Comparison of ENCODE assay signal across 9 cellular contexts in the genomic region with DNA sequence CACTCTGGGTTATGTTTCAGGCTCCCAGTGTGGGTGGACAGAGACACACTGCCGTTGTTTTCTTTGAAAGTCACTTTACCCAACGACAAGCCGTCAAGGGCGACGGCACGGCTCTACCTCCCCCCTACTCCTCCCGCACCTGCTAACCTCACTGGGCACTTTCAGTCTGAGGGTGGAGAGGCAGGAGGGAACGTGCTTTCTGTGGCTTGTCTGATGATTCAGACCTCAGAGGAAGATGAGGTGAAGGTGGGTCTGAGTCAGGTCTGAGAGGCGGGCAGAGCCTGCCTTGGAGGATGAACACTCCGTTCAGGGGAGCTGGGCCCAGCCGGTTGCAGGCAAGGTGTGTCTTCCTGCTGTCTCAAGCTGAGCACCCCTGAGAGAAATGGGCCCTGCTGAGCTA.
A peak's percentile ranks its signal among the peaks of the same experiment; 100 is the strongest.
DNase-seq lines count a peak whose midpoint lies in the region; ATAC-seq and TF ChIP-seq lines count a peak whose summit lies in the region.
"Had no signal": no experiment of that assay in that cellular context is flagged by ENCODE, and none has a peak within 500 bp of the region (broad histone marks: within the 10 kb centered on the region; RNA-seq: fewer than 3 reads in every experiment).

No MANE protein-coding gene starts in this region.

- no peaks in the 10 kb centered on the region for H3K9me2 ChIP-seq in Karpas-422 (replicated peaks; ENCODE audit: insufficient read depth, low read length)

- peak overlapping the region; percentile 72 for H3K27ac Mint-ChIP-seq in activated CD4-positive, alpha-beta T cell treated with anti-CD3 and anti-CD28 coated beads for 36 hours
- H3K27ac Mint-ChIP-seq: stimulated activated memory B cell treated with anti-CD40 and anti-IgM and Interleukin-4, amounts not matched to agents 10 μg/mL and 1 μg/mL and 100 μg/mL, for 72 hours had no signal

- H3K4me1 ChIP-seq in spleen (no peaks in the 10 kb centered on the region), Karpas-422 (ENCODE audit: low read length) (no peaks in the 10 kb centered on the region)

- no peaks in the 10 kb centered on the region for H3K79me2 ChIP-seq in Karpas-422 (ENCODE audit: low read length)

- no peak for TF ChIP-seq CTCF in spleen (IDR thresholded peaks at IDR 0.05 in 8 of 11, conservative IDR thresholded peaks at IDR 0.05 in 3 of 11)

- H4K20me1 ChIP-seq in Karpas-422 (ENCODE audit: insufficient read depth, low read depth, low read length), result no peaks in the 10 kb centered on the region

- H2AFZ ChIP-seq in Karpas-422 (ENCODE audit: low read length), result no peak overlapping the region

- DNase-seq in activated CD4-positive, alpha-beta T cell treated with anti-CD3 and anti-CD28 coated beads for 36 hours, result peak; percentile 89
- DNase-seq in activated T-helper 9 cell treated with anti-CD3 and anti-CD28 coated beads, Interleukin-2, amount 50 U/mL, for 16 hours (ENCODE audit: low read depth), result peak; percentile 30
- DNase-seq in spleen, result peak; percentile 69
- DNase-seq in stimulated activated CD8-positive, alpha-beta memory T cell treated with anti-CD3 and anti-CD28 coated beads, Interleukin-7, amount 100 ng/mL, for 48 hours (ENCODE audit: extremely low read depth in 1 of 2, low read depth in 1 of 2), result peak; percentile 61 to 87
- DNase-seq in NCI-H774 (lab: John Stamatoyannopoulos, UW), result no peak
- no peak for DNase-seq in NCI-H345 treated with DMSO at 0.1 percent for 48 hours (lab: John Stamatoyannopoulos, UW; ENCODE audit: unreplicated experiment)
- DNase-seq in Karpas-422, result no peak

- H3K4me3 ChIP-seq in spleen, result no peak overlapping the region
- H3K4me3 ChIP-seq in Karpas-422 (ENCODE audit: low read length), result no peak overlapping the region

- no peak overlapping the region for H3K4me3 Mint-ChIP-seq in activated CD4-positive, alpha-beta T cell treated with anti-CD3 and anti-CD28 coated beads for 36 hours
- H3K4me3 Mint-ChIP-seq: stimulated activated memory B cell treated with anti-CD40 and anti-IgM and Interleukin-4, amounts not matched to agents 10 μg/mL and 1 μg/mL and 100 μg/mL, for 72 hours had no signal

- TF ChIP-seq POLR2A in spleen (IDR thresholded peaks at IDR 0.05), result no peak

- intact Hi-C loops in activated CD4-positive, alpha-beta T cell treated with anti-CD3 and anti-CD28 coated beads for 36 hours (cut with DNase I, micrococcal nuclease), result loop anchor here (1.0 to 10.0 kb wide), 6 partner anchors 114 to 1016 kb away; a partner anchor contains a TSS
- intact Hi-C loops in spleen (cut with DNase I; ENCODE audit: low total_unique reads), result no loop called here

- H3K9ac ChIP-seq in Karpas-422 (ENCODE audit: low read length), result no peak overlapping the region

- H3K36me3 ChIP-seq in spleen (no peaks in the 10 kb centered on the region), Karpas-422 (ENCODE audit: insufficient read depth, low read length) (no peaks in the 10 kb centered on the region)

- no peaks in the 10 kb centered on the region for H3K9me3 ChIP-seq in spleen
- H3K9me3 ChIP-seq in Karpas-422 (ENCODE audit: low read length), result no peaks in the 10 kb centered on the region

- H3K36me3 Mint-ChIP-seq in activated CD4-positive, alpha-beta T cell treated with anti-CD3 and anti-CD28 coated beads for 36 hours (ENCODE audit: low read depth), result no peaks in the 10 kb centered on the region
- H3K36me3 Mint-ChIP-seq: stimulated activated memory B cell treated with anti-CD40 and anti-IgM and Interleukin-4, amounts not matched to agents 10 μg/mL and 1 μg/mL and 100 μg/mL, for 72 hours had no signal

- H3K9me3 Mint-ChIP-seq in activated CD4-positive, alpha-beta T cell treated with anti-CD3 and anti-CD28 coated beads for 36 hours (ENCODE audit: low read depth), result no peaks in the 10 kb centered on the region
- H3K9me3 Mint-ChIP-seq: stimulated activated memory B cell treated with anti-CD40 and anti-IgM and Interleukin-4, amounts not matched to agents 10 μg/mL and 1 μg/mL and 100 μg/mL, for 72 hours had no signal

- H3K4me1 Mint-ChIP-seq in activated CD4-positive, alpha-beta T cell treated with anti-CD3 and anti-CD28 coated beads for 36 hours, result peaks cover 58% of the 10 kb centered on the region

- POLR2A ChIA-PET in activated CD4-positive, alpha-beta T cell treated with anti-CD3 and anti-CD28 coated beads for 36 hours (lab: Charles Lee), result interaction anchor here (0.6 kb wide), 1 partner anchor 438 kb away, joined by 3 read pairs; no protein-coding TSS in a partner anchor

- no peak overlapping the region for H3K27ac ChIP-seq in spleen
- no peak overlapping the region for H3K27ac ChIP-seq in Karpas-422 (ENCODE audit: low read length)

- H3K4me2 ChIP-seq in Karpas-422 (ENCODE audit: low read depth, low read length, poor library complexity, severe bottlenecking), result no peak overlapping the region

- WGBS in spleen, 5 donors, result 60 to 81% (median 77%) methylated on average over 10 to 11 of the region's 11 CpGs

- H3K27me3 Mint-ChIP-seq in activated CD4-positive, alpha-beta T cell treated with anti-CD3 and anti-CD28 coated beads for 36 hours, result peaks cover 6% of the 10 kb centered on the region

- H3K27me3 ChIP-seq in spleen (replicated peaks in 1 of 7) (peaks cover 0 to 40% (median 0%) of the 10 kb centered on the region in 7 donors), Karpas-422 (ENCODE audit: low read length) (no peaks in the 10 kb centered on the region)

- CTCF ChIA-PET in activated CD4-positive, alpha-beta T cell treated with anti-CD3 and anti-CD28 coated beads for 36 hours (lab: Charles Lee), result interaction anchor here (0.7 kb wide), 1 partner anchor 33 kb away, joined by 3 read pairs; no protein-coding TSS in a partner anchor

- peak; percentile 88 for ATAC-seq in activated CD4-positive, alpha-beta T cell treated with anti-CD3 and anti-CD28 coated beads for 36 hours
- no peak for ATAC-seq in GM19395 (IDR thresholded peaks at IDR 0.05; ENCODE audit: unreplicated experiment)
- ATAC-seq: stimulated activated memory B cell treated with anti-CD40 and anti-IgM and Interleukin-4, amounts not matched to agents 10 μg/mL and 1 μg/mL and 100 μg/mL, for 72 hours had no signal

Comparison
In these comparisons a context has a peak if more than half of its experiments do, and no peak if none do; other contexts are left out.
1. DNase-seq: peak in activated CD4-positive, alpha-beta T cell treated with anti-CD3 and anti-CD28 coated beads for 36 hours (single experiment), activated T-helper 9 cell treated with anti-CD3 and anti-CD28 coated beads, Interleukin-2, amount 50 U/mL, for 16 hours (single experiment), spleen (single experiment) and stimulated activated CD8-positive, alpha-beta memory T cell treated with anti-CD3 and anti-CD28 coated beads, Interleukin-7, amount 100 ng/mL, for 48 hours (2 of 2); none in NCI-H774 (single experiment), NCI-H345 treated with DMSO at 0.1 percent for 48 hours (single experiment) and Karpas-422 (single experiment).